In genomic region chr9:130054820-130055219, GRCh38 we compare ENCODE assay signal across 8 cellular contexts. TPM values are rescaled to one million over a fixed set of nuclear protein-coding genes. Genes with fewer than 3 reads are reported as not detected.
DNase-seq lines count a peak whose midpoint lies in the region; ATAC-seq and TF ChIP-seq lines count a peak whose summit lies in the region.

No MANE protein-coding gene starts in this region.

- H3K27me3 ChIP-seq in left ventricle myocardium inferior (ENCODE audit: low read depth) (no peaks in the 10 kb centered on the region), breast epithelium (no peaks in the 10 kb centered on the region), adrenal gland (no peaks in the 10 kb centered on the region)

- ATAC-seq in left ventricle myocardium superior = no peak
- no peak for ATAC-seq in mucosa of descending colon
- no peak for ATAC-seq in GM21367 (IDR thresholded peaks at IDR 0.05; ENCODE audit: unreplicated experiment)
- ATAC-seq in GM18870 (IDR thresholded peaks at IDR 0.05; ENCODE audit: unreplicated experiment) = no peak

- intact Hi-C loops in left ventricle myocardium inferior (cut with micrococcal nuclease) (no loop called here), left ventricle myocardium superior (cut with micrococcal nuclease) (no loop called here), breast epithelium (cut with DNase I; ENCODE audit: low total_unique reads) (no loop called here), mucosa of descending colon (cut with DNase I, micrococcal nuclease) (no loop called here), adrenal gland (cut with DNase I) (no loop called here)

- H3K4me1 ChIP-seq in left ventricle myocardium inferior (peaks cover 48% of the 10 kb centered on the region), breast epithelium (peaks cover 7 to 22% of the 10 kb centered on the region in 2 donors), mucosa of descending colon (ENCODE audit: low read depth) (peaks cover 31% of the 10 kb centered on the region), adrenal gland (replicated peaks in 1 of 2) (peaks cover 16 to 29% of the 10 kb centered on the region in 2 donors)

- peak overlapping the region; percentile 99 for H3K4me3 ChIP-seq in left ventricle myocardium inferior
- H3K4me3 ChIP-seq in breast epithelium = peak overlapping the region; percentile 92 to 99 (median 99)
- peak overlapping the region; percentile 94 for H3K4me3 ChIP-seq in mucosa of descending colon
- H3K4me3 ChIP-seq in adrenal gland = peak overlapping the region in 1 of 4 donors; percentile 99

- TF ChIP-seq POLR2A in breast epithelium (IDR thresholded peaks at IDR 0.05) (no peak), adrenal gland (IDR thresholded peaks at IDR 0.05) (no peak)

- H3K36me3 ChIP-seq in left ventricle myocardium inferior (peaks cover 5% of the 10 kb centered on the region), breast epithelium (no peaks in the 10 kb centered on the region), mucosa of descending colon (ENCODE audit: low read depth) (no peaks in the 10 kb centered on the region), adrenal gland (replicated peaks in 1 of 2) (no peaks in the 10 kb centered on the region)

- H3K9me3 ChIP-seq in left ventricle myocardium inferior (replicated peaks) (no peaks in the 10 kb centered on the region), breast epithelium (no peaks in the 10 kb centered on the region), mucosa of descending colon (no peaks in the 10 kb centered on the region), adrenal gland (replicated peaks in 1 of 3) (no peaks in the 10 kb centered on the region)

- TF ChIP-seq CTCF in left ventricle myocardium inferior (IDR thresholded peaks at IDR 0.05; ENCODE audit: borderline replicate concordance) = no peak
- TF ChIP-seq CTCF in breast epithelium (IDR thresholded peaks at IDR 0.05) = no peak
- no peak for TF ChIP-seq CTCF in mucosa of descending colon (IDR thresholded peaks at IDR 0.05)
- no peak for TF ChIP-seq CTCF in adrenal gland (IDR thresholded peaks at IDR 0.05)

- H3K27ac ChIP-seq in left ventricle myocardium inferior (replicated peaks) = peak overlapping the region; percentile 93
- H3K27ac ChIP-seq in breast epithelium = peak overlapping the region in 1 of 2 donors; percentile 94
- peak overlapping the region in 1 of 5 donors; percentile 70 for H3K27ac ChIP-seq in adrenal gland

- DNase-seq in left ventricle myocardium inferior (no peak), left ventricle myocardium superior (no peak), breast epithelium (ENCODE audit: low spot score in 2 of 2) (no peak), mucosa of descending colon (no peak), MV-4-11 (lab: John Stamatoyannopoulos, UW) (no peak), adrenal gland (no peak)

- WGBS in adrenal gland, 4 donors = 73 to 82% (median 77%) methylated on average over 8 of the region's 8 CpGs

RNA-seq across cellular contexts. Expression of gene GPR107, which starts 1.1 kb away (rescaled TPM):
- 23.3 TPM for total RNA-seq in left ventricle myocardium inferior
- total RNA-seq in left ventricle myocardium superior = 21.1 TPM
- total RNA-seq in breast epithelium = 10 to 100 TPM; 22.5 to 26.9 (median 25.6) TPM
- 10 to 100 TPM; 39.7 to 50.1 (median 49.1) TPM for total RNA-seq in mucosa of descending colon
- total RNA-seq in adrenal gland = 10 to 100 TPM; 22.5 to 45.9 (median 34.2) TPM
- 10 to 100 TPM in 2 of 3 donors, 1 to 10 TPM in 1; 8.9 to 34.0 (median 11.9) TPM for polyA plus RNA-seq in adrenal gland

RNA-seq across cellular contexts. Expression of gene FNBP1, which starts 11.8 kb away (rescaled TPM):
- 20.5 TPM for total RNA-seq in left ventricle myocardium inferior
- total RNA-seq in left ventricle myocardium superior = 23.7 TPM
- 10 to 100 TPM; 31.3 to 49.8 (median 41.9) TPM for total RNA-seq in breast epithelium
- 100 to 1,000 TPM in 1 of 3 donors, 10 to 100 TPM in 2; 40.9 to 176 (median 42.0) TPM for total RNA-seq in mucosa of descending colon
- 10 to 100 TPM; 22.6 to 40.4 (median 27.3) TPM for total RNA-seq in adrenal gland
- polyA plus RNA-seq in adrenal gland = 10 to 100 TPM; 15.3 to 26.2 (median 19.9) TPM
